1 cellular context compared by ENCODE assay signal in the genomic region with DNA sequence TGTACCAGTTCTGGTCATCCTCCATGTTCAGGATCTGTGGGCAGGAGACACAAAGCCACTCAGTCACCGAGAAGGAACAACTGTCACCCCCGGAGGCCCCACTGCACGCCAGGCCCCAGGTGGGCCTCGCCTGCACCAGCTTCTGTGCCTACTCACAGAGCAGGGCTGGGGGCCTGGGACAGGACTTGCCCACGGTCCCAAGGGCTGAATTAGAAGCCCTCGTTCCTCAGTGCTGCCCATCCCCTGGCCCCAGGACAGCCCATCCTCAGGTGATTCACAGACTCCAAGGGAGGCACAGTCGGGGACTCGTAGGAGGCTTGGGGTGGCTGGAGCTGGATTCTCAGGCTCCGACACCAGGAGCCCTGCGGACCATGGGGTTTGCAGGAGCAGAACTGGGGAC. TPM values are rescaled to one million over a fixed set of nuclear protein-coding genes. Genes with fewer than 3 reads are reported as not detected.
"Had no signal": no experiment of that assay in that cellular context is flagged by ENCODE, and none has a peak within 500 bp of the region (broad histone marks: within the 10 kb centered on the region; RNA-seq: fewer than 3 reads in every experiment).

No MANE protein-coding gene starts in this region.

RNA-seq across cellular contexts. Expression of a gene that starts 4.9 kb away (rescaled TPM):
- polyA plus RNA-seq: cardiac muscle cell had no signal
